ENCODE assay signal across 8 cellular contexts in genomic region chr1:36351222-36351977, GRCh38. TPM values are rescaled to one million over a fixed set of nuclear protein-coding genes. Genes with fewer than 3 reads are reported as not detected.
DNase-seq lines count a peak whose midpoint lies in the region; ATAC-seq and TF ChIP-seq lines count a peak whose summit lies in the region.

No MANE protein-coding gene starts in this region.

- 58 to 71% methylated on average over 9 to 14 of the region's 14 CpGs for WGBS in esophagus squamous epithelium, 2 donors
- 52 to 66% (median 60%) methylated on average over 14 of the region's 14 CpGs for WGBS in psoas muscle, 3 donors

- intact Hi-C loops in esophagus squamous epithelium (cut with DNase I) (no loop called here), psoas muscle (cut with DNase I) (no loop called here)

- H3K4me3 ChIP-seq in esophagus squamous epithelium (no peak overlapping the region), psoas muscle (no peak overlapping the region)

- TF ChIP-seq POLR2A in esophagus squamous epithelium (IDR thresholded peaks at IDR 0.05), result no peak
- TF ChIP-seq POLR2A in GM18505 (IDR thresholded peaks at IDR 0.05; ENCODE audit: borderline replicate concordance, extremely low read depth, insufficient read depth, insufficient read length), result no peak

- no peak for TF ChIP-seq CTCF in esophagus squamous epithelium (IDR thresholded peaks at IDR 0.05)
- TF ChIP-seq CTCF in psoas muscle (IDR thresholded peaks at IDR 0.05), result no peak

- ATAC-seq in psoas muscle (peak; percentile 26 to 57 (median 39)), GM18505 (IDR thresholded peaks at IDR 0.05; ENCODE audit: unreplicated experiment) (no peak)

- H3K27ac ChIP-seq in esophagus squamous epithelium (peak overlapping the region; percentile 81 to 89 (median 86)), psoas muscle (peak overlapping the region; percentile 82)

- H3K27me3 ChIP-seq in esophagus squamous epithelium (no peaks in the 10 kb centered on the region), psoas muscle (ENCODE audit: insufficient read depth in 3 of 3, low read length in 2 of 3) (no peaks in the 10 kb centered on the region)

- peaks cover 36 to 51% (median 37%) of the 10 kb centered on the region in 3 donors for H3K4me1 ChIP-seq in esophagus squamous epithelium
- H3K4me1 ChIP-seq in psoas muscle, result peaks cover 39% of the 10 kb centered on the region

- DNase-seq in DMS79 (lab: John Stamatoyannopoulos, UW) (peak; percentile 77), RPMI7951 (ENCODE audit: low read depth) (peak; percentile 96), esophagus squamous epithelium (lab: John Stamatoyannopoulos, UW) (no peak), psoas muscle (no peak), DMS153 treated with DMSO at 0.1 percent for 48 hours (lab: John Stamatoyannopoulos, UW; ENCODE audit: unreplicated experiment) (no peak), NCI-H146 treated with DMSO at 0.1 percent for 48 hours (lab: John Stamatoyannopoulos, UW; ENCODE audit: unreplicated experiment) (no peak), NCI-H526 treated with DMSO at 0.1 percent for 48 hours (lab: John Stamatoyannopoulos, UW) (no peak)

- H3K9me3 ChIP-seq in esophagus squamous epithelium (no peaks in the 10 kb centered on the region), psoas muscle (no peaks in the 10 kb centered on the region)

- H3K36me3 ChIP-seq in esophagus squamous epithelium, result peaks cover 33 to 94% (median 43%) of the 10 kb centered on the region in 3 donors
- peaks cover 11 to 96% of the 10 kb centered on the region in 2 donors for H3K36me3 ChIP-seq in psoas muscle (ENCODE audit: insufficient read depth in 1 of 2, low read depth in 1 of 2)

RNA-seq across cellular contexts. Expression of gene EVA1B, which starts 28.0 kb away (rescaled TPM):
- total RNA-seq in RPMI7951 (2014; rRNA removed; shearing (Covaris generic)), result 78.7 and 112 TPM in 2 replicates
- total RNA-seq in esophagus squamous epithelium (10 to 100 TPM in 3 of 4 donors, 1 to 10 TPM in 1; 7.5 to 22.1 (median 12.8) TPM), psoas muscle (1 to 10 TPM; 3.3 to 8.2 (median 5.6) TPM)
- polyA plus RNA-seq in psoas muscle, result 10 to 100 TPM in 1 of 3 donors, 1 to 10 TPM in 2; 2.6 to 13.7 (median 6.9) TPM

RNA-seq across cellular contexts. Expression of gene STK40, which starts 34.3 kb away (rescaled TPM):
- 16.7 and 18.2 TPM in 2 replicates for total RNA-seq in RPMI7951 (2014; rRNA removed; shearing (Covaris generic))
- total RNA-seq in esophagus squamous epithelium (10 to 100 TPM; 34.5 to 59.7 (median 42.3) TPM), psoas muscle (100 to 1,000 TPM in 3 of 4 donors, 10 to 100 TPM in 1; 84.4 to 218 (median 145) TPM)
- polyA plus RNA-seq in psoas muscle, result 100 to 1,000 TPM in 2 of 3 donors, 10 to 100 TPM in 1; 93.0 to 312 (median 182) TPM

RNA-seq across cellular contexts. Expression of gene SH3D21, which starts 45.2 kb away (rescaled TPM):
- total RNA-seq in RPMI7951 (2014; rRNA removed; shearing (Covaris generic)), result 4.3 and 7.2 TPM in 2 replicates
- 1 to 10 TPM; 2.8 to 9.7 (median 3.7) TPM for total RNA-seq in esophagus squamous epithelium
- total RNA-seq in psoas muscle, result 1 to 10 TPM in 1 of 4 donors, under 1 TPM in 3; 0.69 to 1.1 (median 0.96) TPM
- under 1 TPM; 0.36 to 0.88 (median 0.37) TPM for polyA plus RNA-seq in psoas muscle

RNA-seq across cellular contexts. Expression of gene LSM10, which starts 46.3 kb away (rescaled TPM):
- total RNA-seq in RPMI7951 (2014; rRNA removed; shearing (Covaris generic)), result 6.6 and 7.8 TPM in 2 replicates
- total RNA-seq in esophagus squamous epithelium, result 10 to 100 TPM in 3 of 4 donors, 1 to 10 TPM in 1; 8.5 to 29.4 (median 16.9) TPM
- total RNA-seq in psoas muscle, result 100 to 1,000 TPM in 1 of 4 donors, 10 to 100 TPM in 3; 80.3 to 102 (median 95.6) TPM
- 100 to 1,000 TPM; 134 to 246 (median 156) TPM for polyA plus RNA-seq in psoas muscle

Comparison
In these comparisons a context has a peak if more than half of its experiments do, and no peak if none do; other contexts are left out.
1. DNase-seq: peak in DMS79 (single experiment) and RPMI7951 (single experiment); none in esophagus squamous epithelium (single experiment), psoas muscle (0 of 2), DMS153 treated with DMSO at 0.1 percent for 48 hours (single experiment), NCI-H146 treated with DMSO at 0.1 percent for 48 hours (single experiment) and NCI-H526 treated with DMSO at 0.1 percent for 48 hours (single experiment).